In genomic region chr1:172154571-172154970, GRCh38 we compare ENCODE assay signal across 8 cellular contexts.
DNase-seq lines count a peak whose midpoint lies in the region; ATAC-seq and TF ChIP-seq lines count a peak whose summit lies in the region.

No MANE protein-coding gene starts in this region.

- CTCF ChIA-PET in GM10248 (lab: Yijun Ruan, JAX) (interaction anchor here (1.4 to 2.0 kb wide), 2 partner anchors 18 to 245 kb away, joined by 5 to 6 read pairs; no protein-coding TSS in a partner anchor), PC-9 (lab: Charles Lee) (no interaction called here)

- no peaks in the 10 kb centered on the region for H3K36me3 ChIP-seq in PC-9 (ENCODE audit: low read depth)
- no peaks in the 10 kb centered on the region for H3K36me3 ChIP-seq in HAP-1 (replicated peaks)
- H3K36me3 ChIP-seq in tibial artery: no peaks in the 10 kb centered on the region

- ATAC-seq in GM21717 (IDR thresholded peaks at IDR 0.05; ENCODE audit: unreplicated experiment): peak; percentile 80
- peak; percentile 66 for ATAC-seq in effector memory CD8-positive, alpha-beta T cell (replicated peaks)
- ATAC-seq in stimulated activated naive CD8-positive, alpha-beta T cell treated with anti-CD3 and anti-CD28 coated beads, Interleukin-15, Interleukin-2, amounts not matched to agents 100 U/mL and 50 U/mL, for 24 hours: peak; percentile 90

- H3K27ac Mint-ChIP-seq in effector memory CD8-positive, alpha-beta T cell: peak overlapping the region in 1 of 2 donors; percentile 88

- TF ChIP-seq CTCF in GM10248 (IDR thresholded peaks at IDR 0.05; ENCODE audit: control extremely low read depth, extremely low read depth, low read depth, missing control alignments) (no peak), PC-9 (conservative IDR thresholded peaks at IDR 0.05) (no peak), tibial artery (IDR thresholded peaks at IDR 0.05) (no peak)

- intact Hi-C loops in PC-9 (cut with micrococcal nuclease; ENCODE audit: unreplicated experiment) (no loop called here), tibial artery (cut with DNase I; ENCODE audit: low total_unique reads) (no loop called here)

- H3K9me2 ChIP-seq in PC-9 (ENCODE audit: insufficient read depth): no peaks in the 10 kb centered on the region

- H2AFZ ChIP-seq in PC-9: no peak overlapping the region

- H3K9me3 Mint-ChIP-seq in effector memory CD8-positive, alpha-beta T cell: no peaks in the 10 kb centered on the region

- no peaks in the 10 kb centered on the region for H3K27me3 Mint-ChIP-seq in effector memory CD8-positive, alpha-beta T cell

- DNase-seq in GM10248 (ENCODE audit: extremely low spot score) (peak; percentile 10), MV-4-11 (lab: John Stamatoyannopoulos, UW) (peak; percentile 62), PC-9 (no peak), HAP-1 (ENCODE audit: low spot score in 2 of 2) (no peak), tibial artery (no peak)
- no peak for DNase-seq in effector memory CD8-positive, alpha-beta T cell
- DNase-seq in stimulated activated naive CD8-positive, alpha-beta T cell treated with anti-CD3 and anti-CD28 coated beads, Interleukin-15, Interleukin-2, amounts not matched to agents 100 U/mL and 50 U/mL, for 24 hours: no peak

- no peak overlapping the region for H3K4me2 ChIP-seq in PC-9

- no peak overlapping the region for H3K4me3 ChIP-seq in PC-9
- H3K4me3 ChIP-seq in HAP-1: no peak overlapping the region
- H3K4me3 ChIP-seq in tibial artery: no peak overlapping the region

- no peaks in the 10 kb centered on the region for H4K20me1 ChIP-seq in PC-9 (ENCODE audit: insufficient read depth)

- no peaks in the 10 kb centered on the region for H3K4me1 ChIP-seq in PC-9 (replicated peaks; ENCODE audit: insufficient read depth)
- H3K4me1 ChIP-seq in HAP-1: no peaks in the 10 kb centered on the region
- H3K4me1 ChIP-seq in tibial artery: peaks cover 0 to 11% (median 2%) of the 10 kb centered on the region in 4 donors

- no TSS peak for BruUV-seq in PC-9 (replicated peaks; lab: Mats Ljungman, UMichigan)

- H3K27me3 ChIP-seq in PC-9 (ENCODE audit: insufficient read depth, low read depth): no peaks in the 10 kb centered on the region
- H3K27me3 ChIP-seq in HAP-1 (ENCODE audit: low read depth): no peaks in the 10 kb centered on the region; the same call in 1 of the 2 replicates
- H3K27me3 ChIP-seq in tibial artery: no peaks in the 10 kb centered on the region

- H3K4me1 Mint-ChIP-seq in effector memory CD8-positive, alpha-beta T cell (ENCODE audit: low read depth in 2 of 2): peaks cover 4% of the 10 kb centered on the region in 2 donors

- H3F3A ChIP-seq in PC-9 (ENCODE audit: insufficient read depth, low read depth): no peaks in the 10 kb centered on the region

- H3K79me2 ChIP-seq in PC-9 (ENCODE audit: low read depth): no peaks in the 10 kb centered on the region

- H3K4me3 Mint-ChIP-seq in effector memory CD8-positive, alpha-beta T cell: no peak overlapping the region

- H3K9me3 ChIP-seq in PC-9 (ENCODE audit: insufficient read depth, low read depth) (no peaks in the 10 kb centered on the region), HAP-1 (no peaks in the 10 kb centered on the region), tibial artery (no peaks in the 10 kb centered on the region)

- H3K27ac ChIP-seq in PC-9: no peak overlapping the region
- peak overlapping the region in 1 of 2 donors; percentile 58 for H3K27ac ChIP-seq in tibial artery

- in situ Hi-C loops in HAP-1 (cut with MboI; ENCODE audit: low sequenced_read_pairs): no loop called here

- no peaks in the 10 kb centered on the region for H3K36me3 Mint-ChIP-seq in effector memory CD8-positive, alpha-beta T cell (ENCODE audit: insufficient read depth)

- POLR2A ChIA-PET in GM10248 (lab: Yijun Ruan, JAX) (no interaction called here), PC-9 (lab: Charles Lee; ENCODE audit: unreplicated experiment) (no interaction called here)

Comparison
In these comparisons a context has a peak if more than half of its experiments do, and no peak if none do; other contexts are left out.
1. DNase-seq: peak in GM10248 (single experiment) and MV-4-11 (single experiment); none in effector memory CD8-positive, alpha-beta T cell (0 of 3), stimulated activated naive CD8-positive, alpha-beta T cell treated with anti-CD3 and anti-CD28 coated beads, Interleukin-15, Interleukin-2, amounts not matched to agents 100 U/mL and 50 U/mL, for 24 hours (single experiment), PC-9 (0 of 2), HAP-1 (0 of 2) and tibial artery (0 of 2).
2. Peak in every context shown above with its lines, with median percentiles within 50 percentile points of each other: ATAC-seq.